Comparison of ENCODE assay signal across 10 cellular contexts in the genomic region with DNA sequence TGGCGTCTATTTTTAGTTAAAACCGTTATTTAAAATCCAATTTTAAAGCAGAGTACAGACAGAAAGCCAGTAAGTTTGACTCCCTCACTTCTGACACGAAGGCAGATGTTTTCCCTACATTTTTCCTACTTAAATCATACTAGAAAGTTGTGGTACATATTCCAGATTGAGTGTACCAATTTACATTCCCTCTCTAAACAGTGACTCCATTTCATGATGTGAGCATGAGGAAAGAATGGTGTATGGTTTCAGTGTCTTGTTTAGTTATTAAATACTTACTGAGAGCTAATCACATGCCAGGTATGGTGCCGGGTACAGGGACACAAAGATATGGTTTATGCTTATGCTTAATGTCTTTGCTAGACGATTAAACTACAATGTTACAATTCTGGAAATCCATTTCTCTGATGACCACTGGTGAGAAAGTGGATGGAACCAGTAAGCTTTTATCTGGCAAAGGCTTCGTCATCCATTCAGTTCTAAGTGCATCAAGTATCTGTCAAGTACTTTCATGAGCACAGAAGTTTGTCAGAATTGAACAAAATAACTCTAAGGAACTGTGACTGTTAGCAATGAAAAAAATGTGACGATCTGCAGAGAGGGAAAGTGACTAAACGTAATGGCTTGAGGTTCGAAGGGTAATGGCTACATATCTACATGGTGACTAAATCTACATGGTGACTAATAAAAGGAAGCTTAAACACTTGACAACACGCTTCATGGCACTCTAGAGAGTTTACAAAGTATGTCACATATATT. TPM values are rescaled to one million over a fixed set of nuclear protein-coding genes. Genes with fewer than 3 reads are reported as not detected.
DNase-seq lines count a peak whose midpoint lies in the region; ATAC-seq, FAIRE-seq and TF ChIP-seq lines count a peak whose summit lies in the region.
"Had no signal": no experiment of that assay in that cellular context is flagged by ENCODE, and none has a peak within 500 bp of the region (broad histone marks: within the 10 kb centered on the region; RNA-seq: fewer than 3 reads in every experiment).

No MANE protein-coding gene starts in this region.

- DNase-seq in DMS53 (lab: John Stamatoyannopoulos, UW): peak; percentile 82
- peak; percentile 91 for DNase-seq in HT1080 (ENCODE audit: low read depth)
- peak; percentile 96 for DNase-seq in bronchial epithelial cell (ENCODE audit: low read depth)
- DNase-seq in osteoblast (ENCODE audit: insufficient read length, low spot score, missing footprints): no peak
- DNase-seq in uterus: no peak
- DNase-seq in NCI-H2029 (lab: John Stamatoyannopoulos, UW): no peak
- DNase-seq in C1 segment of cervical spinal cord (lab: John Stamatoyannopoulos, UW): no peak

- peak overlapping the region; percentile 95 for H3K27ac ChIP-seq in osteoblast (ENCODE audit: low read depth, low read length)
- H3K27ac ChIP-seq in uterus: peak overlapping the region in 1 of 2 donors; percentile 17
- H3K27ac ChIP-seq: SK-N-MC had no signal

- H3K9me3 ChIP-seq in osteoblast (ENCODE audit: low read depth, low read length) (no peaks in the 10 kb centered on the region), uterus (no peaks in the 10 kb centered on the region)

- no peaks in the 10 kb centered on the region for H3K27me3 ChIP-seq in bronchial epithelial cell (ENCODE audit: control insufficient read depth, insufficient read depth, low read length)
- H3K27me3 ChIP-seq in osteoblast (ENCODE audit: insufficient read depth, low read length): no peaks in the 10 kb centered on the region
- no peaks in the 10 kb centered on the region for H3K27me3 ChIP-seq in uterus

- H3K4me3 ChIP-seq in bronchial epithelial cell (ENCODE audit: low read depth, low read length) (no peak overlapping the region), osteoblast (ENCODE audit: insufficient read depth, low read length) (peak overlapping the region; percentile 7), uterus (no peak overlapping the region)
- H3K4me3 ChIP-seq: SK-N-MC, skin epidermis had no signal

- no peak overlapping the region for H2AFZ ChIP-seq in osteoblast (ENCODE audit: low read length)

- H3K36me3 ChIP-seq in bronchial epithelial cell (ENCODE audit: control insufficient read depth, insufficient read depth, low read length): no peaks in the 10 kb centered on the region
- H3K36me3 ChIP-seq in osteoblast (ENCODE audit: insufficient read depth, low read length): no peaks in the 10 kb centered on the region
- H3K36me3 ChIP-seq in uterus: no peaks in the 10 kb centered on the region

- intact Hi-C loops in uterus (cut with DNase I; ENCODE audit: low total_unique reads): no loop called here

- FAIRE-seq in bronchial epithelial cell (lab: Jason Lieb, UNC): no peak

- peak overlapping the region; percentile 78 for H3K4me2 ChIP-seq in osteoblast (ENCODE audit: insufficient read depth, low read length)

- H4K20me1 ChIP-seq in osteoblast (ENCODE audit: insufficient read depth, low read length): peaks cover 16% of the 10 kb centered on the region

- H3K4me1 ChIP-seq in osteoblast (ENCODE audit: insufficient read depth, low read length) (peaks cover 47% of the 10 kb centered on the region), uterus (peaks cover 8 to 22% of the 10 kb centered on the region in 2 donors)

- TF ChIP-seq CTCF in bronchial epithelial cell (IDR thresholded peaks at IDR 0.05; ENCODE audit: insufficient read depth, low read length, severe bottlenecking): no peak
- TF ChIP-seq CTCF in osteoblast (IDR thresholded peaks at IDR 0.05; ENCODE audit: extremely low read depth, low read depth, low read length): no peak
- TF ChIP-seq CTCF in uterus (IDR thresholded peaks at IDR 0.05): no peak

- TF ChIP-seq POLR2A in uterus (IDR thresholded peaks at IDR 0.05): no peak

- ATAC-seq in HG03045 (IDR thresholded peaks at IDR 0.05; ENCODE audit: unreplicated experiment): no peak

- peaks cover 89% of the 10 kb centered on the region for H3K79me2 ChIP-seq in osteoblast (ENCODE audit: insufficient read depth, low read length)

RNA-seq across cellular contexts. Expression of a gene that starts 25.7 kb away (rescaled TPM):
- total RNA-seq in HT1080 (2014; rRNA removed; shearing (Covaris generic)): 17.6 and 25.1 TPM in 2 replicates
- 16.5 and 20.6 TPM in 2 replicates for polyA plus RNA-seq in HT1080 (2015; cell fraction: cytosol; rRNA removed)
- 36.4 and 44.1 TPM in 2 replicates for polyA plus RNA-seq in HT1080 (2015; cell fraction: nucleus; rRNA removed)
- total RNA-seq in bronchial epithelial cell (19.7 and 22.0 TPM in 2 replicates), osteoblast (49.8 and 51.8 TPM in 2 replicates), uterus (100 to 1,000 TPM in 1 of 4 donors, 10 to 100 TPM in 3; 31.5 to 110 (median 72.3) TPM)

Comparison
In these comparisons a context has a peak if more than half of its experiments do, and no peak if none do; other contexts are left out.
1. DNase-seq: peak in DMS53 (single experiment), HT1080 (single experiment) and bronchial epithelial cell (single experiment); none in osteoblast (single experiment), uterus (0 of 2), NCI-H2029 (single experiment) and C1 segment of cervical spinal cord (0 of 14).